24 cellular contexts compared by ENCODE assay signal in genomic region chr6:156593893-156594292, GRCh38.
DNase-seq lines count a peak whose midpoint lies in the region; ATAC-seq, FAIRE-seq and TF ChIP-seq lines count a peak whose summit lies in the region.
"Had no signal": no experiment of that assay in that cellular context is flagged by ENCODE, and none has a peak within 500 bp of the region (broad histone marks: within the 10 kb centered on the region; RNA-seq: fewer than 3 reads in every experiment).

No MANE protein-coding gene starts in this region.

- no peak overlapping the region for H2BK12ac ChIP-seq in mesenchymal stem cell (ENCODE audit: low read length in 2 of 2)

- H2AK5ac ChIP-seq in mesenchymal stem cell (ENCODE audit: low read length, severe bottlenecking): peak overlapping the region; percentile 54

- H2AFZ ChIP-seq in OCI-LY7 (ENCODE audit: low read length) (no peak overlapping the region), GM12878 (ENCODE audit: control insufficient read depth, low read depth, low read length) (no peak overlapping the region), mesenchymal stem cell (ENCODE audit: low read depth, low read length) (no peak overlapping the region), osteoblast (ENCODE audit: low read length) (no peak overlapping the region)

- no peak overlapping the region for H2BK5ac ChIP-seq in mesenchymal stem cell (ENCODE audit: low read depth, low read length, poor library complexity, severe bottlenecking)

- no peak overlapping the region for H4K91ac ChIP-seq in mesenchymal stem cell (ENCODE audit: low read length)

- H3K79me1 ChIP-seq in mesenchymal stem cell (replicated peaks; ENCODE audit: low read length, poor library complexity, severe bottlenecking): no peaks in the 10 kb centered on the region

- no peaks in the 10 kb centered on the region for H3K9me2 ChIP-seq in OCI-LY7 (ENCODE audit: insufficient read depth, low read length)

- CTCF ChIA-PET in OCI-LY7 (lab: Charles Lee; ENCODE audit: unreplicated experiment): no interaction called here
- CTCF ChIA-PET in GM12878 (lab: Yijun Ruan, JAX): no interaction called here

- no peaks in the 10 kb centered on the region for H3K79me2 ChIP-seq in OCI-LY7 (ENCODE audit: insufficient read depth, low read depth, low read length)
- no peaks in the 10 kb centered on the region for H3K79me2 ChIP-seq in GM12878 (ENCODE audit: control insufficient read depth, insufficient read depth, low read length)
- no peaks in the 10 kb centered on the region for H3K79me2 ChIP-seq in osteoblast (ENCODE audit: insufficient read depth, low read length)

- no peak overlapping the region for H4K8ac ChIP-seq in mesenchymal stem cell (ENCODE audit: low read length)

- H3K27me3 ChIP-seq in GM12878 (replicated peaks in 1 of 2; ENCODE audit: control insufficient read depth in 2 of 2, insufficient read depth in 2 of 2, low read length in 1 of 2) (no peaks in the 10 kb centered on the region), mesenchymal stem cell (ENCODE audit: control insufficient read depth in 1 of 2, insufficient read depth in 1 of 2, low read length in 2 of 2) (peaks cover 0 to 3% of the 10 kb centered on the region in 2 experiments), osteoblast (ENCODE audit: insufficient read depth, low read length) (no peaks in the 10 kb centered on the region)
- H3K27me3 ChIP-seq: BE2C, BLaER1 had no signal

- no peak overlapping the region for H2BK15ac ChIP-seq in mesenchymal stem cell (ENCODE audit: low read depth, poor library complexity, severe bottlenecking)

- RAD21 ChIA-PET in GM12878 (lab: Charles Lee; ENCODE audit: unreplicated experiment): no interaction called here

- in situ Hi-C loops in GM12878 (cut with MboI) (no loop called here), GM13977 (cut with MboI; ENCODE audit: low pct_unique_long_range_greater_than_20kb, low sequenced_read_pairs, unreplicated experiment) (no loop called here)

- H3K4me2 ChIP-seq in OCI-LY7 (ENCODE audit: low read length) (no peak overlapping the region), GM12878 (ENCODE audit: control insufficient read depth, insufficient read depth) (no peak overlapping the region), mesenchymal stem cell (ENCODE audit: low read length, poor library complexity, severe bottlenecking) (no peak overlapping the region), osteoblast (ENCODE audit: insufficient read depth, low read length) (no peak overlapping the region)
- H3K4me2 ChIP-seq: BLaER1 had no signal

- peak; percentile 33 for FAIRE-seq in GM12891 (lab: Jason Lieb, UNC)
- no peak for FAIRE-seq in GM12878 (lab: Jason Lieb, UNC)
- FAIRE-seq: A204.1, G401.6, GM18507 had no signal

- H3K9ac ChIP-seq in GM12878 (ENCODE audit: control insufficient read depth, insufficient read depth, low read length): no peak overlapping the region
- no peak overlapping the region for H3K9ac ChIP-seq in mesenchymal stem cell (ENCODE audit: low read length)
- H3K9ac ChIP-seq: BLaER1 had no signal

- H3K4me1 ChIP-seq in OCI-LY7 (ENCODE audit: insufficient read depth, low read length, poor library complexity, severe bottlenecking) (peaks cover 6% of the 10 kb centered on the region), GM12878 (ENCODE audit: control insufficient read depth, insufficient read depth, low read length) (no peaks in the 10 kb centered on the region), mesenchymal stem cell (ENCODE audit: control insufficient read depth, insufficient read depth, low read depth, low read length) (peaks cover 6% of the 10 kb centered on the region), osteoblast (ENCODE audit: insufficient read depth, low read length) (peaks cover 4% of the 10 kb centered on the region)
- H3K4me1 ChIP-seq: BE2C had no signal

- no peak for DNase-seq in GM12891 (ENCODE audit: insufficient read length, low spot score)
- DNase-seq in OCI-LY7 (ENCODE audit: low spot score): peak; percentile 31
- no peak for DNase-seq in GM12878 (ENCODE audit: low read depth, low spot score)
- no peak for DNase-seq in mesenchymal stem cell
- no peak for DNase-seq in DMS79 treated with DMSO at 0.1 percent for 48 hours (lab: John Stamatoyannopoulos, UW)
- no peak for DNase-seq in osteoblast (ENCODE audit: insufficient read length, low spot score, missing footprints)
- DNase-seq in GM13977 (ENCODE audit: low spot score): no peak
- DNase-seq: 8988T; ACHN; BE2C; C1 segment of cervical spinal cord; CD4-positive, alpha-beta memory T cell; CD4-positive, CD25-positive, alpha-beta regulatory T cell; CD8-positive, alpha-beta memory T cell; COR-L47; DMS 273 treated with DMSO at 0.1 percent for 48 hours; DMS153; DMS53; DMS79; GF-D8 had no signal

- no peak overlapping the region for H3K18ac ChIP-seq in mesenchymal stem cell (ENCODE audit: low read depth in 1 of 2, low read length in 2 of 2)

- TF ChIP-seq CTCF in OCI-LY7 (conservative IDR thresholded peaks at IDR 0.05; ENCODE audit: low read length) (no peak), GM12878 (IDR thresholded peaks at IDR 0.05 in 2 of 3, conservative IDR thresholded peaks at IDR 0.05 in 1 of 3; ENCODE audit: control insufficient read depth in 2 of 3, extremely low read depth in 1 of 3, insufficient read depth in 1 of 3, low read depth in 3 of 3, low read length in 3 of 3) (no peak), osteoblast (IDR thresholded peaks at IDR 0.05; ENCODE audit: extremely low read depth, low read depth, low read length) (no peak), GM13977 (IDR thresholded peaks at IDR 0.05; ENCODE audit: extremely low read depth, insufficient read depth, missing control alignments) (no peak)

- H3K4ac ChIP-seq in mesenchymal stem cell (ENCODE audit: low read depth in 1 of 2, low read length in 2 of 2): no peak overlapping the region

- TF ChIP-seq POLR2A in GM12891 (IDR thresholded peaks at IDR 0.05; ENCODE audit: low read depth, low read length) (no peak), GM12878 (IDR thresholded peaks at IDR 0.05; ENCODE audit: low read depth, low read length) (no peak)

- 90% methylated on average over 3 of the region's 3 CpGs for WGBS in GM12878 (ENCODE audit: insufficient coverage, insufficient replicate concordance, low lambda C conversion rate, missing lambda C conversion rate)
- WGBS in mesenchymal stem cell: 71% methylated on average over 3 of the region's 3 CpGs

- H3K36me3 ChIP-seq in OCI-LY7 (ENCODE audit: insufficient read depth, low read length) (no peaks in the 10 kb centered on the region), GM12878 (ENCODE audit: control insufficient read depth in 2 of 2, insufficient read depth in 2 of 2, low read length in 1 of 2) (no peaks in the 10 kb centered on the region), mesenchymal stem cell (ENCODE audit: control insufficient read depth in 1 of 2, insufficient read depth in 2 of 2, low read depth in 1 of 2, low read length in 2 of 2) (no peaks in the 10 kb centered on the region), osteoblast (ENCODE audit: insufficient read depth, low read length) (no peaks in the 10 kb centered on the region)
- H3K36me3 ChIP-seq: BE2C, BLaER1 had no signal

- intact Hi-C loops in OCI-LY7 (cut with micrococcal nuclease; ENCODE audit: unreplicated experiment) (no loop called here), GM12878 (cut with micrococcal nuclease; ENCODE audit: unreplicated experiment) (no loop called here)

- H3K23ac ChIP-seq in mesenchymal stem cell (ENCODE audit: low read length in 2 of 2): no peak overlapping the region

- ATAC-seq in GM12878: no peak

- POLR2A ChIA-PET in OCI-LY7 (lab: Charles Lee): no interaction called here
- POLR2A ChIA-PET in GM12878 (lab: Charles Lee): no interaction called here

- H3K9me3 ChIP-seq in OCI-LY7 (ENCODE audit: low read length): no peaks in the 10 kb centered on the region
- H3K9me3 ChIP-seq in GM12878 (replicated peaks; ENCODE audit: control insufficient read depth, insufficient read depth, low read length): no peaks in the 10 kb centered on the region
- H3K9me3 ChIP-seq in mesenchymal stem cell (ENCODE audit: control insufficient read depth, low read length): no peaks in the 10 kb centered on the region
- no peaks in the 10 kb centered on the region for H3K9me3 ChIP-seq in osteoblast (ENCODE audit: low read depth, low read length)
- H3K9me3 ChIP-seq: BE2C, BLaER1 had no signal

- no peak overlapping the region for H3K14ac ChIP-seq in mesenchymal stem cell (ENCODE audit: low read length in 2 of 2)

- BruUV-seq in OCI-LY7 (replicated peaks; lab: Mats Ljungman, UMichigan): no TSS peak
- no TSS peak for BruUV-seq in GM12878 (replicated peaks; lab: Mats Ljungman, UMichigan)

- SMC1A ChIA-PET in GM12878 (lab: Charles Lee; ENCODE audit: uncharacterized antibody, unreplicated experiment): interaction anchor here (0.6 to 1.1 kb wide), 3 partner anchors 11 to 352 kb away, joined by 3 read pairs; no protein-coding TSS in a partner anchor

- no peak overlapping the region for H3K27ac ChIP-seq in OCI-LY7 (ENCODE audit: low read depth, low read length, poor library complexity, severe bottlenecking)
- no peak overlapping the region for H3K27ac ChIP-seq in GM12878 (ENCODE audit: control insufficient read depth, insufficient read depth)
- H3K27ac ChIP-seq in mesenchymal stem cell (ENCODE audit: low read length, poor library complexity, severe bottlenecking): no peak overlapping the region
- H3K27ac ChIP-seq in osteoblast (ENCODE audit: low read depth, low read length): no peak overlapping the region
- H3K27ac ChIP-seq: BLaER1 had no signal

- TF ChIP-seq EP300 in GM12878 (IDR thresholded peaks at IDR 0.05; ENCODE audit: borderline replicate concordance in 1 of 2, control insufficient read depth in 1 of 2, low read depth in 2 of 2, low read length in 2 of 2): no peak

- H4K20me1 ChIP-seq in OCI-LY7 (ENCODE audit: insufficient read depth, low read length) (no peaks in the 10 kb centered on the region), GM12878 (ENCODE audit: control insufficient read depth, insufficient read depth) (no peaks in the 10 kb centered on the region), osteoblast (ENCODE audit: insufficient read depth, low read length) (no peaks in the 10 kb centered on the region)
- H4K20me1 ChIP-seq: BLaER1 had no signal

- TF ChIP-seq RAD21 in GM12878 (IDR thresholded peaks at IDR 0.05; ENCODE audit: insufficient read depth, low read depth, low read length): no peak

- no peak overlapping the region for H3K4me3 ChIP-seq in OCI-LY7 (ENCODE audit: low read depth, low read length, poor library complexity, severe bottlenecking)
- no peak overlapping the region for H3K4me3 ChIP-seq in GM12878
- no peak overlapping the region for H3K4me3 ChIP-seq in mesenchymal stem cell (ENCODE audit: insufficient read depth in 1 of 2, low read depth in 1 of 2, low read length in 2 of 2)
- H3K4me3 ChIP-seq in osteoblast (ENCODE audit: insufficient read depth, low read length): no peak overlapping the region
- H3K4me3 ChIP-seq: BLaER1 had no signal

- H2BK120ac ChIP-seq in mesenchymal stem cell (ENCODE audit: low read depth, low read length): no peak overlapping the region

TF ChIP-seq in GM12891, 5 proteins besides CTCF, POLR2A, EP300 and RAD21:
- peak; percentile 54 for TF ChIP-seq SPI1 (IDR thresholded peaks at IDR 0.05; ENCODE audit: low read depth, low read length)
- TF ChIP-seq TAF1 (IDR thresholded peaks at IDR 0.05; ENCODE audit: low read depth, low read length): no peak

TF ChIP-seq in GM12878, 131 proteins besides CTCF, POLR2A, EP300 and RAD21:
- TF ChIP-seq STAT1 (conservative IDR thresholded peaks at IDR 0.05) (no peak), SPI1 (IDR thresholded peaks at IDR 0.05; ENCODE audit: borderline replicate concordance, insufficient read depth, low read depth, low read length) (peak; percentile 53; the same call in 1 of the 2 replicates)
